1 cellular context compared by ENCODE assay signal in genomic region chr2:70283500-70284191, GRCh38.
A peak's percentile ranks its signal among the peaks of the same experiment; 100 is the strongest.
TF ChIP-seq lines count a peak whose summit lies in the region.

No MANE protein-coding gene starts in this region.

TF ChIP-seq in H1, 55 proteins besides CTCF, POLR2A, EP300 and RAD21:
- 0 out of 2 replicates have a peak, but pooled peaks have one; percentile 16 for TF ChIP-seq POLR2AphosphoS5 (IDR thresholded peaks at IDR 0.05; ENCODE audit: low read depth, low read length)
- no peak for TF ChIP-seq TBP (IDR thresholded peaks at IDR 0.05; ENCODE audit: low read depth, low read length)
- no peak for TF ChIP-seq TCF12 (IDR thresholded peaks at IDR 0.05; ENCODE audit: low read depth, low read length)
- no peak for TF ChIP-seq RNF2 (IDR thresholded peaks at IDR 0.05; ENCODE audit: borderline replicate concordance, low read depth, low read length, missing control alignments, poor library complexity, severe bottlenecking)
- TF ChIP-seq JUND (IDR thresholded peaks at IDR 0.05; ENCODE audit: low read length), result no peak
- no peak for TF ChIP-seq SIRT6 (IDR thresholded peaks at IDR 0.05; ENCODE audit: low read length)
- TF ChIP-seq SRF (IDR thresholded peaks at IDR 0.05; ENCODE audit: low read depth, low read length), result no peak
- no peak for TF ChIP-seq TEAD4 (IDR thresholded peaks at IDR 0.05; ENCODE audit: low read depth, low read length)
